Comparison of ENCODE assay signal across 15 cellular contexts in genomic region chr2:230899287-230899686, GRCh38. TPM values are rescaled to one million over a fixed set of nuclear protein-coding genes. Genes with fewer than 3 reads are reported as not detected.
A peak's percentile ranks its signal among the peaks of the same experiment; 100 is the strongest.
DNase-seq lines count a peak whose midpoint lies in the region; ATAC-seq and TF ChIP-seq lines count a peak whose summit lies in the region.
"Had no signal": no experiment of that assay in that cellular context is flagged by ENCODE, and none has a peak within 500 bp of the region (broad histone marks: within the 10 kb centered on the region; RNA-seq: fewer than 3 reads in every experiment).

No MANE protein-coding gene starts in this region.

- intact Hi-C loops in colonic mucosa (cut with DNase I): no loop called here

- H3K27me3 ChIP-seq in colonic mucosa (no peaks in the 10 kb centered on the region), neural cell (ENCODE audit: insufficient read depth, low read depth, low read length) (no peaks in the 10 kb centered on the region)
- H3K27me3 ChIP-seq: BLaER1 treated with 17β-estradiol and CSF1 and Interleukin-3, amounts not matched to agents 10 nM and 100 nM had no signal

- no peaks in the 10 kb centered on the region for H3K79me2 ChIP-seq in neural cell (replicated peaks; ENCODE audit: insufficient read depth, low read length)

- H3K27ac ChIP-seq in colonic mucosa (no peak overlapping the region), neural cell (ENCODE audit: low read length) (peak overlapping the region; percentile 96)
- H3K27ac ChIP-seq: BLaER1 treated with 17β-estradiol and CSF1 and Interleukin-3, amounts not matched to agents 10 nM and 100 nM; cardiac muscle cell had no signal

- TF ChIP-seq EP300 in neural cell (conservative IDR thresholded peaks at IDR 0.05; ENCODE audit: poor library complexity, severe bottlenecking): peak; percentile 52

- H4K20me1 ChIP-seq in neural cell (ENCODE audit: insufficient read depth): no peaks in the 10 kb centered on the region

- H3K9me3 ChIP-seq in colonic mucosa (no peaks in the 10 kb centered on the region), neural cell (ENCODE audit: low read length) (no peaks in the 10 kb centered on the region)
- H3K9me3 ChIP-seq: BLaER1 treated with 17β-estradiol and CSF1 and Interleukin-3, amounts not matched to agents 10 nM and 100 nM had no signal

- in situ Hi-C loops in GM13976 (cut with MboI; ENCODE audit: low sequenced_read_pairs, unreplicated experiment): no loop called here

- H2AFZ ChIP-seq in neural cell (ENCODE audit: low read depth, low read length): peak overlapping the region; percentile 90

- peak; percentile 57 for TF ChIP-seq RAD21 in neural cell (conservative IDR thresholded peaks at IDR 0.05)

- H3K4me2 ChIP-seq in neural cell (ENCODE audit: low read length): peak overlapping the region; percentile 50

- H3K36me3 ChIP-seq in colonic mucosa: no peaks in the 10 kb centered on the region
- H3K36me3 ChIP-seq in neural cell (ENCODE audit: insufficient read depth, low read length): no peaks in the 10 kb centered on the region
- H3K36me3 ChIP-seq: BLaER1 treated with 17β-estradiol and CSF1 and Interleukin-3, amounts not matched to agents 10 nM and 100 nM; cardiac muscle cell had no signal

- no peaks in the 10 kb centered on the region for H3F3A ChIP-seq in neural cell (ENCODE audit: insufficient read depth, low read length, poor library complexity, severe bottlenecking)

- H3K9me2 ChIP-seq in neural cell (ENCODE audit: insufficient read depth, low read length): no peaks in the 10 kb centered on the region

- H3K9ac ChIP-seq in colonic mucosa (ENCODE audit: low read depth in 2 of 2, low read length in 2 of 2) (no peak overlapping the region), neural cell (ENCODE audit: low read length) (peak overlapping the region; percentile 73)

- TF ChIP-seq CTCF in colonic mucosa (IDR thresholded peaks at IDR 0.05) (no peak), neural cell (IDR thresholded peaks at IDR 0.05; ENCODE audit: poor library complexity, severe bottlenecking) (peak; percentile 19), GM13976 (IDR thresholded peaks at IDR 0.05; ENCODE audit: borderline replicate concordance, control extremely low read depth, extremely low read depth, insufficient read depth, missing control alignments) (no peak)

- ATAC-seq in HG03469 (IDR thresholded peaks at IDR 0.05; ENCODE audit: unreplicated experiment) (no peak), GM18873 (IDR thresholded peaks at IDR 0.05; ENCODE audit: low FRiP score, unreplicated experiment) (no peak)

- H3K4me3 ChIP-seq in colonic mucosa: no peak overlapping the region
- peak overlapping the region; percentile 27 for H3K4me3 ChIP-seq in neural cell (ENCODE audit: low read length)
- H3K4me3 ChIP-seq: BLaER1 treated with 17β-estradiol and CSF1 and Interleukin-3, amounts not matched to agents 10 nM and 100 nM; cardiac muscle cell had no signal

- peak; percentile 76 for DNase-seq in Ammon's horn (ENCODE audit: low spot score)
- DNase-seq in Kasumi-1 (lab: John Stamatoyannopoulos, UW): peak; percentile 2 to 17
- DNase-seq in colonic mucosa: peak; percentile 17
- DNase-seq in GM13976 (ENCODE audit: low spot score): no peak
- DNase-seq in NCI-H187 treated with DMSO at 0.1 percent for 48 hours (lab: John Stamatoyannopoulos, UW): no peak
- DNase-seq: DND-41, NCI-H1694, NCI-H774, T1000 had no signal

- H3K4me1 ChIP-seq in colonic mucosa: peaks cover 8% of the 10 kb centered on the region

TF ChIP-seq in neural cell, 6 proteins besides CTCF, POLR2A, EP300 and RAD21:
- TF ChIP-seq POLR2AphosphoS5 (IDR thresholded peaks at IDR 0.05): peak; percentile 66
- TF ChIP-seq TAF1 (IDR thresholded peaks at IDR 0.05; ENCODE audit: low read depth): peak; percentile 62
- TF ChIP-seq EZH2 (IDR thresholded peaks at IDR 0.05; ENCODE audit: borderline replicate concordance, insufficient read depth, low read length, poor library complexity, severe bottlenecking): no peak
- peak; percentile 73 for TF ChIP-seq REST (IDR thresholded peaks at IDR 0.05; ENCODE audit: borderline replicate concordance)
- peak; percentile 49 for TF ChIP-seq SMC3 (conservative IDR thresholded peaks at IDR 0.05; ENCODE audit: poor library complexity)
- no peak for TF ChIP-seq MXI1 (conservative IDR thresholded peaks at IDR 0.05; ENCODE audit: poor library complexity, severe bottlenecking)

RNA-seq across cellular contexts. Expression of gene GPR55, which starts 25.8 kb away (rescaled TPM):
- 1 to 10 TPM in 1 of 2 donors, under 1 TPM in 1; 0.35 to 1.0 TPM for total RNA-seq in colonic mucosa
- polyA plus RNA-seq in neural cell: not detected in 2 replicates
- polyA minus RNA-seq in neural cell: not detected in 2 replicates
- total RNA-seq: cardiac muscle cell, progenitor cell of endocrine pancreas had no signal
- polyA plus RNA-seq: cardiac muscle cell had no signal

RNA-seq across cellular contexts. Expression of gene ITM2C, which starts 34.5 kb away (rescaled TPM):
- 1,000 to 10,000 TPM; 1,192 to 1,707 TPM for total RNA-seq in colonic mucosa
- 186 and 223 TPM in 2 replicates for polyA plus RNA-seq in neural cell
- 120 and 122 TPM in 2 replicates for polyA minus RNA-seq in neural cell

Comparison
In these comparisons a context has a peak if more than half of its experiments do, and no peak if none do; other contexts are left out.
1. DNase-seq: peak in Ammon's horn (single experiment), Kasumi-1 (2 of 2) and colonic mucosa (single experiment); none in GM13976 (single experiment) and NCI-H187 treated with DMSO at 0.1 percent for 48 hours (single experiment).